Comparison of ENCODE assay signal across 13 cellular contexts in the genomic region with DNA sequence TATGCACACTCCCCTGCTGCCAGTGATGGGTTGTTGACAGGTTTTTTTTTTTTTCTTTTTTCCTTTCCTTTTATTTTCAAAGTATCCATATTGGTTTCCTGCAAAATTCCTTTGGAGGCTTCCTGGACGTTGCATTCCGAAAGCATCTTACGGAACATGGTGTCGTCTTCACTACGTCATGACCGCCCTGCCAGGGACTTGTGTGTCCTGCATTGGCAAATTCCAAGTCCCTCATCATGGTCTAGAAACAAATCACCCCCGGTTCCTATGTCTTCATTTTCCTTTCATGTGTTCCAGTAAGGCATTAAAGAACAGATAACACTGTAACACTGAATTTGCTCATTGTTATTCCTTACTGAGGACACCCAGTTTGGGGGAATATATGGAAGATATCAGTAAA. TPM values are rescaled to one million over a fixed set of nuclear protein-coding genes. Genes with fewer than 3 reads are reported as not detected.
DNase-seq lines count a peak whose midpoint lies in the region; ATAC-seq, FAIRE-seq and TF ChIP-seq lines count a peak whose summit lies in the region.
"Had no signal": no experiment of that assay in that cellular context is flagged by ENCODE, and none has a peak within 500 bp of the region (broad histone marks: within the 10 kb centered on the region; RNA-seq: fewer than 3 reads in every experiment).

No MANE protein-coding gene starts in this region.

- TF ChIP-seq CTCF in keratinocyte (optimal IDR thresholded peaks at IDR 0.05 in 1 of 3, IDR thresholded peaks at IDR 0.05 in 1 of 3, conservative IDR thresholded peaks at IDR 0.05 in 1 of 3; ENCODE audit: extremely low read depth in 1 of 3, insufficient read depth in 2 of 3, low read length in 3 of 3), result no peak
- no peak for TF ChIP-seq CTCF in gastrocnemius medialis (IDR thresholded peaks at IDR 0.05 in 4 of 5, conservative IDR thresholded peaks at IDR 0.05 in 1 of 5)

- peak overlapping the region; percentile 23 for H3K4me3 Mint-ChIP-seq in central memory CD8-positive, alpha-beta T cell
- no peak overlapping the region for H3K4me3 Mint-ChIP-seq in activated T-helper 2 cell treated with anti-CD3 and anti-CD28 coated beads, Interferon-gamma antibody, Interleukin-2, Interleukin-4, amounts not matched to agents 10 μg/mL and 5 μg/mL and 100 μg/mL, durations not matched to agents 14 hours and 24 hours and 36 hours (ENCODE audit: low read depth)
- H3K4me3 Mint-ChIP-seq: CD4-positive, alpha-beta T cell had no signal

- H3K27ac Mint-ChIP-seq in central memory CD8-positive, alpha-beta T cell (ENCODE audit: low read depth), result no peak overlapping the region
- H3K27ac Mint-ChIP-seq in activated T-helper 2 cell treated with anti-CD3 and anti-CD28 coated beads, Interferon-gamma antibody, Interleukin-2, Interleukin-4, amounts not matched to agents 10 μg/mL and 5 μg/mL and 100 μg/mL, durations not matched to agents 14 hours and 24 hours and 36 hours, result no peak overlapping the region
- H3K27ac Mint-ChIP-seq: activated naive CD4-positive, alpha-beta T cell treated with anti-CD3 and anti-CD28 coated beads, Interleukin-2, amount 50 U/mL, for 72 hours; CD4-positive, alpha-beta T cell had no signal

- H3K9me1 ChIP-seq in keratinocyte (ENCODE audit: control insufficient read depth, extremely low read depth, insufficient read depth, low read length), result no peaks in the 10 kb centered on the region

- H3K4me1 ChIP-seq in keratinocyte (ENCODE audit: control insufficient read depth, extremely low read depth, insufficient read depth, low read length), result peaks cover 19% of the 10 kb centered on the region
- H3K4me1 ChIP-seq in gastrocnemius medialis, result peaks cover 3 to 7% of the 10 kb centered on the region in 2 donors

- no peak overlapping the region for H3K9ac ChIP-seq in keratinocyte (ENCODE audit: control insufficient read depth, extremely low read depth, insufficient read depth, low read length)

- H3K4me3 ChIP-seq in H7 (ENCODE audit: insufficient read depth, low read depth, low read length) (peak overlapping the region; percentile 27; the same call in 1 of the 2 replicates), keratinocyte (ENCODE audit: control insufficient read depth in 2 of 3, extremely low read depth in 1 of 3, insufficient read depth in 2 of 3, low read depth in 1 of 3, low read length in 3 of 3) (no peak overlapping the region), gastrocnemius medialis (peak overlapping the region; percentile 43 to 62 (median 50))

- H3K27ac ChIP-seq in keratinocyte (ENCODE audit: control insufficient read depth, insufficient read depth, low read length) (no peak overlapping the region), gastrocnemius medialis (no peak overlapping the region)

- H3K79me2 ChIP-seq in keratinocyte (ENCODE audit: control insufficient read depth, insufficient read depth, low read length), result no peaks in the 10 kb centered on the region

- no peak for DNase-seq in H7
- DNase-seq in central memory CD8-positive, alpha-beta T cell (ENCODE audit: low spot score in 2 of 2), result no peak
- no peak for DNase-seq in keratinocyte (ENCODE audit: low read depth, low spot score)
- DNase-seq in gastrocnemius medialis, result no peak
- no peak for DNase-seq in stimulated activated naive CD4-positive, alpha-beta T cell treated with Interleukin-2 at 50 U/mL for 16 hours (lab: John Stamatoyannopoulos, UW)
- DNase-seq in activated T-helper 2 cell treated with anti-CD3 and anti-CD28 coated beads, Interferon-gamma antibody, Interleukin-2, Interleukin-4, amounts not matched to agents 10 μg/mL and 5 μg/mL and 100 μg/mL, durations not matched to agents 14 hours and 24 hours and 36 hours (ENCODE audit: low spot score), result no peak
- DNase-seq in SHP77 treated with DMSO at 0.1 percent for 48 hours (lab: John Stamatoyannopoulos, UW), result no peak
- DNase-seq: CD4-positive, alpha-beta T cell; MV-4-11; NCI-H69; stimulated activated CD8-positive, alpha-beta memory T cell treated with anti-CD3 and anti-CD28 coated beads, Interleukin-4, amount 100 ng/mL, for 48 hours had no signal

- no peaks in the 10 kb centered on the region for H4K20me1 ChIP-seq in keratinocyte (ENCODE audit: control insufficient read depth, extremely low read depth, insufficient read depth, low read length)

- H3K27me3 ChIP-seq in H7 (ENCODE audit: control insufficient read depth, insufficient read depth, low read length), result peaks cover 7% of the 10 kb centered on the region
- H3K27me3 ChIP-seq in keratinocyte (ENCODE audit: control insufficient read depth, extremely low read depth, insufficient read depth, low read length), result no peaks in the 10 kb centered on the region
- no peaks in the 10 kb centered on the region for H3K27me3 ChIP-seq in gastrocnemius medialis

- intact Hi-C loops in gastrocnemius medialis (cut with DNase I; ENCODE audit: low total_unique reads), result no loop called here
- intact Hi-C loops in activated T-helper 2 cell treated with anti-CD3 and anti-CD28 coated beads, Interferon-gamma antibody, Interleukin-2, Interleukin-4, amounts not matched to agents 10 μg/mL and 5 μg/mL and 100 μg/mL, durations not matched to agents 14 hours and 24 hours and 36 hours (cut with micrococcal nuclease), result no loop called here

- ATAC-seq in central memory CD8-positive, alpha-beta T cell (replicated peaks; ENCODE audit: extremely low read depth, poor library complexity, severe bottlenecking), result no peak
- ATAC-seq in gastrocnemius medialis (no peak), esophagus mucosa (no peak)
- ATAC-seq: activated naive CD4-positive, alpha-beta T cell treated with anti-CD3 and anti-CD28 coated beads, Interleukin-2, amount 50 U/mL, for 72 hours had no signal

- H3K9me3 Mint-ChIP-seq in central memory CD8-positive, alpha-beta T cell, result peaks cover 5% of the 10 kb centered on the region
- H3K9me3 Mint-ChIP-seq in activated T-helper 2 cell treated with anti-CD3 and anti-CD28 coated beads, Interferon-gamma antibody, Interleukin-2, Interleukin-4, amounts not matched to agents 10 μg/mL and 5 μg/mL and 100 μg/mL, durations not matched to agents 14 hours and 24 hours and 36 hours, result no peaks in the 10 kb centered on the region
- H3K9me3 Mint-ChIP-seq: CD4-positive, alpha-beta T cell had no signal

- H3K9me3 ChIP-seq in keratinocyte (ENCODE audit: control insufficient read depth, low read depth, low read length) (no peaks in the 10 kb centered on the region), gastrocnemius medialis (no peaks in the 10 kb centered on the region)

- H2AFZ ChIP-seq in keratinocyte (ENCODE audit: control insufficient read depth, low read length), result peak overlapping the region; percentile 88

- no peaks in the 10 kb centered on the region for H3K36me3 Mint-ChIP-seq in central memory CD8-positive, alpha-beta T cell (ENCODE audit: insufficient read depth)
- no peaks in the 10 kb centered on the region for H3K36me3 Mint-ChIP-seq in activated T-helper 2 cell treated with anti-CD3 and anti-CD28 coated beads, Interferon-gamma antibody, Interleukin-2, Interleukin-4, amounts not matched to agents 10 μg/mL and 5 μg/mL and 100 μg/mL, durations not matched to agents 14 hours and 24 hours and 36 hours (ENCODE audit: low read depth)

- in situ Hi-C loops in gastrocnemius medialis (cut with MboI; ENCODE audit: low sequenced_read_pairs in 4 of 4), result loop anchor here in 3 of 4 donors (10.0 to 25.0 kb wide), 3 partner anchors 177 to 573 kb away; no protein-coding TSS in a partner anchor

- dilution Hi-C loops in keratinocyte (cut with MboI; ENCODE audit: extremely low pct_ligation_motif_present, low sequenced_read_pairs), result no loop called here

- peak overlapping the region; percentile 77 for H3K4me2 ChIP-seq in keratinocyte (ENCODE audit: control insufficient read depth, extremely low read depth, insufficient read depth, low read depth, low read length)

- H3K36me3 ChIP-seq in H7 (replicated peaks; ENCODE audit: control insufficient read depth, insufficient read depth, low read length), result no peaks in the 10 kb centered on the region
- H3K36me3 ChIP-seq in keratinocyte (ENCODE audit: control insufficient read depth in 2 of 2, extremely low read depth in 1 of 2, insufficient read depth in 2 of 2, low read length in 2 of 2), result no peaks in the 10 kb centered on the region
- no peaks in the 10 kb centered on the region for H3K36me3 ChIP-seq in gastrocnemius medialis

- peaks cover 38% of the 10 kb centered on the region for H3K27me3 Mint-ChIP-seq in central memory CD8-positive, alpha-beta T cell
- H3K27me3 Mint-ChIP-seq in activated T-helper 2 cell treated with anti-CD3 and anti-CD28 coated beads, Interferon-gamma antibody, Interleukin-2, Interleukin-4, amounts not matched to agents 10 μg/mL and 5 μg/mL and 100 μg/mL, durations not matched to agents 14 hours and 24 hours and 36 hours (ENCODE audit: low read depth), result peaks cover 13% of the 10 kb centered on the region

- no peaks in the 10 kb centered on the region for H3K4me1 Mint-ChIP-seq in central memory CD8-positive, alpha-beta T cell
- no peaks in the 10 kb centered on the region for H3K4me1 Mint-ChIP-seq in activated T-helper 2 cell treated with anti-CD3 and anti-CD28 coated beads, Interferon-gamma antibody, Interleukin-2, Interleukin-4, amounts not matched to agents 10 μg/mL and 5 μg/mL and 100 μg/mL, durations not matched to agents 14 hours and 24 hours and 36 hours (ENCODE audit: low read depth)

- TF ChIP-seq POLR2A in gastrocnemius medialis (IDR thresholded peaks at IDR 0.05), result no peak

- FAIRE-seq in keratinocyte (lab: Jason Lieb, UNC), result peak; percentile 26

RNA-seq across cellular contexts. Expression of a gene that starts 35.0 kb away (rescaled TPM):
- total RNA-seq in H7 (2014; rRNA removed; shearing (Covaris generic)), result 1.8 and 2.1 TPM in 2 replicates
- 0.35 to 2.2 TPM (median 1.1 TPM) in 3 replicates for polyA plus RNA-seq in keratinocyte
- not detected for polyA plus RNA-seq in keratinocyte (2011; ENCODE audit: low read depth)
- polyA plus RNA-seq in keratinocyte (2011; cell fraction: cytosol; rRNA removed), result 0.23 and 0.30 TPM in 2 replicates
- 0.69 and 1.4 TPM in 2 replicates for polyA plus RNA-seq in keratinocyte (2011; cell fraction: nucleus; rRNA removed)
- polyA plus RNA-seq in keratinocyte (2012; ENCODE audit: low replicate concordance), result 0.14 and 1.1 TPM in 2 replicates
- 2.4 to 5.1 TPM (median 3.0 TPM) in 3 replicates for polyA minus RNA-seq in keratinocyte
- 3.3 TPM for polyA minus RNA-seq in keratinocyte (2011; cell fraction: cytosol; rRNA and poly(A)+ RNA removed)
- 1.3 and 4.3 TPM in 2 replicates for polyA minus RNA-seq in keratinocyte (2011; cell fraction: nucleus; rRNA and poly(A)+ RNA removed)
- total RNA-seq in gastrocnemius medialis (under 1 TPM; 0.05 to 0.58 (median 0.28) TPM), esophagus mucosa (1.5 TPM)
- total RNA-seq in activated T-helper 2 cell treated with anti-CD3 and anti-CD28 coated beads, Interferon-gamma antibody, Interleukin-2, Interleukin-4, amounts not matched to agents 10 μg/mL and 5 μg/mL and 100 μg/mL, durations not matched to agents 14 hours and 24 hours and 36 hours, result not detected in 2 replicates
- total RNA-seq: activated naive CD4-positive, alpha-beta T cell treated with anti-CD3 and anti-CD28 coated beads, Interleukin-2, amount 50 U/mL, for 72 hours; CD4-positive, alpha-beta T cell had no signal

Comparison
In these comparisons a context has a peak if more than half of its experiments do, and no peak if none do; other contexts are left out.
1. H3K4me3 ChIP-seq: peak in H7 (single experiment) and gastrocnemius medialis (4 of 4); none in keratinocyte (0 of 3).